Comparison of ENCODE assay signal across 35 cellular contexts in genomic region chr13:58298556-58299135, GRCh38.
"Had no signal": no experiment of that assay in that cellular context is flagged by ENCODE, and none has a peak within 500 bp of the region (broad histone marks: within the 10 kb centered on the region; RNA-seq: fewer than 3 reads in every experiment).

No MANE protein-coding gene starts in this region.

- H3K4me3 ChIP-seq: adrenal gland, body of pancreas, breast epithelium had no signal

- H3K36me3 ChIP-seq: adrenal gland, brain microvascular endothelial cell, breast epithelium, WERI-Rb-1 had no signal

- ATAC-seq: activated CD4-positive, alpha-beta T cell treated with anti-CD3 and anti-CD28 coated beads for 36 hours; activated CD4-positive, CD25-positive, alpha-beta regulatory T cell treated with anti-CD3 and anti-CD28 coated beads, Interleukin-2, amount 50 U/mL, for 24 hours; activated CD8-positive, alpha-beta memory T cell treated with anti-CD3 and anti-CD28 coated beads, Interleukin-2, amount 10 ng/mL, durations not matched to agents 7 days and 5 days; activated CD8-positive, alpha-beta T cell treated with anti-CD3 and anti-CD28 coated beads, Interleukin-2, amount 10 ng/mL, durations not matched to agents 7 days and 5 days; activated naive CD4-positive, alpha-beta T cell treated with anti-CD3 and anti-CD28 coated beads, Interleukin-2, amount 50 U/mL, for 72 hours; body of pancreas; WTC11 had no signal

- H3K9me3 Mint-ChIP-seq: activated CD4-positive, alpha-beta T cell treated with anti-CD3 and anti-CD28 coated beads, Interleukin-2, amount 10 ng/mL, durations not matched to agents 7 days and 5 days; activated naive CD4-positive, alpha-beta T cell treated with anti-CD3 and anti-CD28 coated beads for 36 hours; activated T-cell treated with anti-CD3 and anti-CD28 coated beads, Interleukin-2, amount 50 U/mL, for 24 hours; WTC11 had no signal

- H3K27me3 Mint-ChIP-seq: activated CD4-positive, alpha-beta memory T cell treated with anti-CD3 and anti-CD28 coated beads, Interleukin-2, amount 10 ng/mL, durations not matched to agents 7 days and 5 days; activated CD4-positive, alpha-beta T cell treated with anti-CD3 and anti-CD28 coated beads for 36 hours; activated CD4-positive, alpha-beta T cell treated with anti-CD3 and anti-CD28 coated beads, Interleukin-2, amount 10 ng/mL, durations not matched to agents 7 days and 5 days; activated CD8-positive, alpha-beta memory T cell treated with anti-CD3 and anti-CD28 coated beads, Interleukin-2, amount 10 ng/mL, durations not matched to agents 7 days and 5 days; activated naive CD8-positive, alpha-beta T cell treated with anti-CD3 and anti-CD28 coated beads for 36 hours; activated T-cell treated with anti-CD3 and anti-CD28 coated beads, Interleukin-2, amount 50 U/mL, for 24 hours had no signal

- H3K27me3 ChIP-seq: adrenal gland, body of pancreas, brain microvascular endothelial cell, breast epithelium had no signal

- DNase-seq: activated CD4-positive, alpha-beta memory T cell treated with anti-CD3 and anti-CD28 coated beads, Interleukin-2, amount 10 ng/mL, durations not matched to agents 7 days and 5 days; activated CD4-positive, alpha-beta T cell treated with anti-CD3 and anti-CD28 coated beads for 1 hour; activated CD4-positive, alpha-beta T cell treated with anti-CD3 and anti-CD28 coated beads for 36 hours; activated CD4-positive, alpha-beta T cell treated with anti-CD3 and anti-CD28 coated beads for 48 hours; activated CD4-positive, alpha-beta T cell treated with anti-CD3 and anti-CD28 coated beads, Interleukin-2, amount 10 ng/mL, durations not matched to agents 7 days and 5 days; activated CD4-positive, alpha-beta T cell treated with anti-CD3 and anti-CD28 coated beads, Interleukin-2, amount 50 U/mL, for 48 hours; activated CD4-positive, CD25-positive, alpha-beta regulatory T cell; activated CD8-positive, alpha-beta memory T cell treated with anti-CD3 and anti-CD28 coated beads for 24 hours; activated CD8-positive, alpha-beta memory T cell treated with anti-CD3 and anti-CD28 coated beads, Interleukin-2, amount 10 ng/mL, durations not matched to agents 7 days and 5 days; activated CD8-positive, alpha-beta memory T cell treated with anti-CD3 and anti-CD28 coated beads, Interleukin-2, amount 50 U/mL, for 48 hours; activated CD8-positive, alpha-beta T cell treated with anti-CD3 and anti-CD28 coated beads, Interleukin-2, amount 10 ng/mL, durations not matched to agents 7 days and 5 days; activated effector memory CD4-positive, alpha-beta T cell treated with Interleukin-2 at 50 U/mL for 16 hours; activated gamma-delta T cell; activated naive CD4-positive, alpha-beta T cell; activated naive CD4-positive, alpha-beta T cell treated with anti-CD3 and anti-CD28 coated beads for 36 hours; activated naive CD4-positive, alpha-beta T cell treated with anti-CD3 and anti-CD28 coated beads, Interleukin-2, amount 50 U/mL, for 16 hours; activated naive CD8-positive, alpha-beta T cell treated with anti-CD3 and anti-CD28 coated beads for 36 hours; activated T-cell treated with anti-CD3 and anti-CD28 coated beads, Interleukin-2, amount 50 U/mL, for 24 hours; activated T-cell treated with anti-CD3 and anti-CD28 coated beads, Interleukin-2, amount 50 U/mL, for 48 hours; adrenal gland; amniotic stem cell; aorta; body of pancreas; brain microvascular endothelial cell; central memory CD4-positive, alpha-beta T cell; T-helper 2 cell; T-helper 9 cell; WERI-Rb-1 had no signal

- H3K4me1 ChIP-seq: adrenal gland, breast epithelium had no signal

- H3K27ac ChIP-seq: adrenal gland, body of pancreas, brain microvascular endothelial cell, breast epithelium, WERI-Rb-1 had no signal

- H3K36me3 Mint-ChIP-seq: activated CD8-positive, alpha-beta memory T cell treated with anti-CD3 and anti-CD28 coated beads, Interleukin-2, amount 10 ng/mL, durations not matched to agents 7 days and 5 days; activated naive CD4-positive, alpha-beta T cell treated with anti-CD3 and anti-CD28 coated beads, Interleukin-2, amount 50 U/mL, for 72 hours; activated naive CD8-positive, alpha-beta T cell treated with anti-CD3 and anti-CD28 coated beads for 36 hours; WTC11 had no signal

- H3K9me3 ChIP-seq: adrenal gland, body of pancreas, breast epithelium had no signal

- H3K27ac Mint-ChIP-seq: activated CD4-positive, alpha-beta memory T cell treated with anti-CD3 and anti-CD28 coated beads, Interleukin-2, amount 10 ng/mL, durations not matched to agents 7 days and 5 days; activated CD4-positive, alpha-beta T cell treated with anti-CD3 and anti-CD28 coated beads for 36 hours; activated CD4-positive, alpha-beta T cell treated with anti-CD3 and anti-CD28 coated beads, Interleukin-2, amount 10 ng/mL, durations not matched to agents 7 days and 5 days; activated CD8-positive, alpha-beta memory T cell treated with anti-CD3 and anti-CD28 coated beads, Interleukin-2, amount 10 ng/mL, durations not matched to agents 7 days and 5 days; activated CD8-positive, alpha-beta T cell treated with anti-CD3 and anti-CD28 coated beads, Interleukin-2, amount 10 ng/mL, durations not matched to agents 7 days and 5 days; activated naive CD4-positive, alpha-beta T cell treated with anti-CD3 and anti-CD28 coated beads for 36 hours; activated naive CD4-positive, alpha-beta T cell treated with anti-CD3 and anti-CD28 coated beads, Interleukin-2, amount 50 U/mL, for 72 hours; activated naive CD8-positive, alpha-beta T cell treated with anti-CD3 and anti-CD28 coated beads for 36 hours; activated T-cell treated with anti-CD3 and anti-CD28 coated beads, Interleukin-2, amount 50 U/mL, for 24 hours; activated T-helper 2 cell treated with anti-CD3 and anti-CD28 coated beads, Interferon-gamma antibody, Interleukin-2, Interleukin-4, amounts not matched to agents 10 μg/mL and 5 μg/mL and 100 μg/mL, durations not matched to agents 14 hours and 24 hours and 36 hours; T-helper 1 cell treated with Interleukin-12 subunit alpha and Interleukin-12 subunit beta and Interleukin-4 antibody, amounts not matched to agents 30 μg/mL and 1 μg/mL, for 36 hours; T-helper 2 cell treated with Interferon-gamma antibody and Interleukin-4, amounts not matched to agents 5 μg/mL and 100 μg/mL, for 36 hours; WTC11 had no signal

- H3K4me3 Mint-ChIP-seq: activated CD4-positive, alpha-beta memory T cell treated with anti-CD3 and anti-CD28 coated beads, Interleukin-2, amount 10 ng/mL, durations not matched to agents 7 days and 5 days; activated CD4-positive, alpha-beta T cell treated with anti-CD3 and anti-CD28 coated beads for 36 hours; activated CD4-positive, alpha-beta T cell treated with anti-CD3 and anti-CD28 coated beads, Interleukin-2, amount 10 ng/mL, durations not matched to agents 7 days and 5 days; activated CD8-positive, alpha-beta memory T cell treated with anti-CD3 and anti-CD28 coated beads, Interleukin-2, amount 10 ng/mL, durations not matched to agents 7 days and 5 days; activated CD8-positive, alpha-beta T cell treated with anti-CD3 and anti-CD28 coated beads, Interleukin-2, amount 10 ng/mL, durations not matched to agents 7 days and 5 days; activated naive CD4-positive, alpha-beta T cell treated with anti-CD3 and anti-CD28 coated beads for 36 hours; activated naive CD8-positive, alpha-beta T cell treated with anti-CD3 and anti-CD28 coated beads for 36 hours; activated T-cell treated with anti-CD3 and anti-CD28 coated beads, Interleukin-2, amount 50 U/mL, for 24 hours; T-helper 1 cell treated with Interleukin-12 subunit alpha and Interleukin-12 subunit beta and Interleukin-4 antibody, amounts not matched to agents 30 μg/mL and 1 μg/mL, for 36 hours; T-helper 2 cell treated with Interferon-gamma antibody and Interleukin-4, amounts not matched to agents 5 μg/mL and 100 μg/mL, for 36 hours; WTC11 had no signal

- H3K4me1 Mint-ChIP-seq: activated CD4-positive, alpha-beta memory T cell treated with anti-CD3 and anti-CD28 coated beads, Interleukin-2, amount 10 ng/mL, durations not matched to agents 7 days and 5 days; activated CD4-positive, alpha-beta T cell treated with anti-CD3 and anti-CD28 coated beads for 36 hours; activated CD4-positive, alpha-beta T cell treated with anti-CD3 and anti-CD28 coated beads, Interleukin-2, amount 10 ng/mL, durations not matched to agents 7 days and 5 days; activated CD8-positive, alpha-beta memory T cell treated with anti-CD3 and anti-CD28 coated beads, Interleukin-2, amount 10 ng/mL, durations not matched to agents 7 days and 5 days; activated naive CD8-positive, alpha-beta T cell treated with anti-CD3 and anti-CD28 coated beads for 36 hours had no signal
